Comparison of ENCODE assay signal across 15 cellular contexts in the genomic region with DNA sequence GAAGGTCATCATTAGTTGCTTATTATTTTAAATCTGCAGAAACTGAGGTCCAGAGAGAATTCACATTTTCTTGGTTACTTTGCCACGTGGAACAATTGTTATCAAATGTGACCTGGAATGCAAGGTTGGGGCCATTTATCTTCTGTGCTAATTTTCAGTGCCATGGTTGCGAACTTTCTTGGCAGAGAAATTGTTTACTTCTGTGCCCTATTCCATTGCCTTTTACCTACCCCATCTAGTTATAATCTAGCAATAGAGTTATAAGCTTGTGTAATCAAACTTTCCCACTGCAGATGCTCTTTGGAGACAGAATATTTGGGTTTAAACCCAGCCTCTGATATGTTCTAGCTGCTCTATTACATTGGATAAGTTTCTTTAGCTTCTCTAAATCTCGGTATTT.
A peak's percentile ranks its signal among the peaks of the same experiment; 100 is the strongest.
DNase-seq lines count a peak whose midpoint lies in the region; ATAC-seq and TF ChIP-seq lines count a peak whose summit lies in the region.
"Had no signal": no experiment of that assay in that cellular context is flagged by ENCODE, and none has a peak within 500 bp of the region (broad histone marks: within the 10 kb centered on the region; RNA-seq: fewer than 3 reads in every experiment).

No MANE protein-coding gene starts in this region.

- H3K4me3 Mint-ChIP-seq in activated T-cell treated with anti-CD3 and anti-CD28 coated beads, Interleukin-2, amount 50 U/mL, for 72 hours, result peak overlapping the region; percentile 54 to 76
- no peak overlapping the region for H3K4me3 Mint-ChIP-seq in activated T-cell treated with anti-CD3 and anti-CD28 coated beads, Interleukin-2, amount 50 U/mL, for 24 hours
- peak overlapping the region; percentile 69 for H3K4me3 Mint-ChIP-seq in central memory CD8-positive, alpha-beta T cell
- peak overlapping the region; percentile 84 for H3K4me3 Mint-ChIP-seq in memory B cell

- H3K4me3 ChIP-seq in testis (no peak overlapping the region), colonic mucosa (no peak overlapping the region)
- H3K4me3 ChIP-seq: A549, breast epithelium, mucosa of descending colon had no signal

- H3K4me1 Mint-ChIP-seq in activated T-cell treated with anti-CD3 and anti-CD28 coated beads, Interleukin-2, amount 50 U/mL, for 72 hours (ENCODE audit: low read depth), result peaks cover 55% of the 10 kb centered on the region
- peaks cover 55% of the 10 kb centered on the region for H3K4me1 Mint-ChIP-seq in activated T-cell treated with anti-CD3 and anti-CD28 coated beads, Interleukin-2, amount 50 U/mL, for 24 hours (ENCODE audit: low read depth)
- peaks cover 60% of the 10 kb centered on the region for H3K4me1 Mint-ChIP-seq in central memory CD8-positive, alpha-beta T cell
- peaks cover 54% of the 10 kb centered on the region for H3K4me1 Mint-ChIP-seq in memory B cell

- H3K27ac Mint-ChIP-seq in activated T-cell treated with anti-CD3 and anti-CD28 coated beads, Interleukin-2, amount 50 U/mL, for 72 hours, result no peak overlapping the region
- no peak overlapping the region for H3K27ac Mint-ChIP-seq in activated T-cell treated with anti-CD3 and anti-CD28 coated beads, Interleukin-2, amount 50 U/mL, for 24 hours
- H3K27ac Mint-ChIP-seq in central memory CD8-positive, alpha-beta T cell (ENCODE audit: low read depth), result peak overlapping the region; percentile 81
- H3K27ac Mint-ChIP-seq in memory B cell, result peak overlapping the region; percentile 97

- H3K27me3 ChIP-seq in testis (no peaks in the 10 kb centered on the region), colonic mucosa (no peaks in the 10 kb centered on the region)
- H3K27me3 ChIP-seq: breast epithelium had no signal

- peak overlapping the region; percentile 13 to 75 for H3K27ac ChIP-seq in testis
- H3K27ac ChIP-seq in colonic mucosa, result no peak overlapping the region
- H3K27ac ChIP-seq: A549 had no signal

- H3K9me3 ChIP-seq in testis, result no peaks in the 10 kb centered on the region
- H3K9me3 ChIP-seq in colonic mucosa, result no peaks in the 10 kb centered on the region
- H3K9me3 ChIP-seq: A549, breast epithelium, mucosa of descending colon had no signal

- H3K27me3 Mint-ChIP-seq in activated T-cell treated with anti-CD3 and anti-CD28 coated beads, Interleukin-2, amount 50 U/mL, for 72 hours (ENCODE audit: low read depth), result no peaks in the 10 kb centered on the region
- H3K27me3 Mint-ChIP-seq in activated T-cell treated with anti-CD3 and anti-CD28 coated beads, Interleukin-2, amount 50 U/mL, for 24 hours, result no peaks in the 10 kb centered on the region
- no peaks in the 10 kb centered on the region for H3K27me3 Mint-ChIP-seq in central memory CD8-positive, alpha-beta T cell
- H3K27me3 Mint-ChIP-seq in memory B cell, result no peaks in the 10 kb centered on the region

- intact Hi-C loops in testis (cut with DNase I; ENCODE audit: low total_unique reads), result no loop called here
- intact Hi-C loops in colonic mucosa (cut with DNase I), result no loop called here

- no peak for DNase-seq in activated T-cell treated with anti-CD3 and anti-CD28 coated beads, Interleukin-2, amount 50 U/mL, for 72 hours
- DNase-seq in activated T-cell treated with anti-CD3 and anti-CD28 coated beads, Interleukin-2, amount 50 U/mL, for 24 hours, result no peak
- DNase-seq in central memory CD8-positive, alpha-beta T cell (ENCODE audit: low spot score in 2 of 2), result no peak
- DNase-seq in memory B cell (ENCODE audit: low spot score in 2 of 2) (no peak), testis (no peak), colonic mucosa (no peak), A172 (ENCODE audit: low spot score) (no peak), medulla oblongata (ENCODE audit: extremely low spot score) (no peak)
- DNase-seq: DMS 273 treated with DMSO at 0.1 percent for 48 hours, NCI-H146, NCI-H526, trophoblast cell had no signal

- no peak for TF ChIP-seq CTCF in testis (IDR thresholded peaks at IDR 0.05)
- no peak for TF ChIP-seq CTCF in colonic mucosa (IDR thresholded peaks at IDR 0.05)

- no peaks in the 10 kb centered on the region for H3K36me3 ChIP-seq in testis (ENCODE audit: low read depth, missing control alignments)
- H3K36me3 ChIP-seq in colonic mucosa, result no peaks in the 10 kb centered on the region
- H3K36me3 ChIP-seq: breast epithelium had no signal

- no peaks in the 10 kb centered on the region for H3K9me3 Mint-ChIP-seq in activated T-cell treated with anti-CD3 and anti-CD28 coated beads, Interleukin-2, amount 50 U/mL, for 72 hours
- H3K9me3 Mint-ChIP-seq in activated T-cell treated with anti-CD3 and anti-CD28 coated beads, Interleukin-2, amount 50 U/mL, for 24 hours, result no peaks in the 10 kb centered on the region
- no peaks in the 10 kb centered on the region for H3K9me3 Mint-ChIP-seq in central memory CD8-positive, alpha-beta T cell
- H3K9me3 Mint-ChIP-seq in memory B cell, result no peaks in the 10 kb centered on the region

- WGBS in testis, 2 donors, result 32 to 33% methylated on average over 3 of the region's 3 CpGs

- H3K4me1 ChIP-seq in testis (peaks cover 16% of the 10 kb centered on the region), colonic mucosa (no peaks in the 10 kb centered on the region)

- no peak overlapping the region for H3K9ac ChIP-seq in colonic mucosa (ENCODE audit: low read depth in 2 of 2, low read length in 2 of 2)

- ATAC-seq in activated T-cell treated with anti-CD3 and anti-CD28 coated beads, Interleukin-2, amount 50 U/mL, for 72 hours (replicated peaks in 1 of 2), result no peak
- ATAC-seq in central memory CD8-positive, alpha-beta T cell (replicated peaks; ENCODE audit: extremely low read depth, poor library complexity, severe bottlenecking), result no peak
- no peak for ATAC-seq in memory B cell (ENCODE audit: low read depth)
- ATAC-seq: A549 had no signal

- TF ChIP-seq POLR2A in testis (IDR thresholded peaks at IDR 0.05), result no peak

- H3K36me3 Mint-ChIP-seq in activated T-cell treated with anti-CD3 and anti-CD28 coated beads, Interleukin-2, amount 50 U/mL, for 72 hours (ENCODE audit: insufficient read depth in 2 of 2), result no peaks in the 10 kb centered on the region
- H3K36me3 Mint-ChIP-seq in activated T-cell treated with anti-CD3 and anti-CD28 coated beads, Interleukin-2, amount 50 U/mL, for 24 hours (ENCODE audit: low read depth), result peaks cover 6% of the 10 kb centered on the region
- no peaks in the 10 kb centered on the region for H3K36me3 Mint-ChIP-seq in central memory CD8-positive, alpha-beta T cell (ENCODE audit: insufficient read depth)
- peaks cover 2% of the 10 kb centered on the region for H3K36me3 Mint-ChIP-seq in memory B cell

Comparison
In these comparisons a context has a peak if more than half of its experiments do, and no peak if none do; other contexts are left out.
1. H3K27ac Mint-ChIP-seq: peak in central memory CD8-positive, alpha-beta T cell (single experiment) and memory B cell (single experiment); none in activated T-cell treated with anti-CD3 and anti-CD28 coated beads, Interleukin-2, amount 50 U/mL, for 72 hours (single experiment) and activated T-cell treated with anti-CD3 and anti-CD28 coated beads, Interleukin-2, amount 50 U/mL, for 24 hours (single experiment).